8 cellular contexts compared by ENCODE assay signal in genomic region chr2:6828299-6828584, GRCh38. TPM values are rescaled to one million over a fixed set of nuclear protein-coding genes. Genes with fewer than 3 reads are reported as not detected.
A peak's percentile ranks its signal among the peaks of the same experiment; 100 is the strongest.
DNase-seq lines count a peak whose midpoint lies in the region; ATAC-seq, FAIRE-seq and TF ChIP-seq lines count a peak whose summit lies in the region.

No MANE protein-coding gene starts in this region.

- TF ChIP-seq CTCF in GM23338 (conservative IDR thresholded peaks at IDR 0.05; ENCODE audit: low read depth in 2 of 2), result peak; percentile 58 to 70

- no peak overlapping the region for H3K4me3 ChIP-seq in GM23338

- H3K27ac ChIP-seq in GM23338 (ENCODE audit: low read depth), result no peak overlapping the region

- peaks cover 2% of the 10 kb centered on the region; the same call in 1 of the 3 replicates for H3K4me1 Mint-ChIP-seq in GM23338
- H3K4me1 Mint-ChIP-seq in stimulated activated naive B cell treated with anti-CD40 and anti-IgM and Interleukin-4, amounts not matched to agents 10 μg/mL and 1 μg/mL and 100 μg/mL, for 72 hours, result peaks cover 5 to 9% of the 10 kb centered on the region in 2 donors

- H3K9me3 Mint-ChIP-seq in GM23338, result peaks cover 39% of the 10 kb centered on the region
- H3K9me3 Mint-ChIP-seq in stimulated activated naive B cell treated with anti-CD40 and anti-IgM and Interleukin-4, amounts not matched to agents 10 μg/mL and 1 μg/mL and 100 μg/mL, for 72 hours, result peaks cover 18 to 23% of the 10 kb centered on the region in 2 donors

- H3F3A ChIP-seq in GM23338 (replicated peaks; ENCODE audit: low read depth), result no peaks in the 10 kb centered on the region

- H4K20me1 ChIP-seq in GM23338 (replicated peaks; ENCODE audit: insufficient read depth), result no peaks in the 10 kb centered on the region

- H2AFZ ChIP-seq in GM23338, result no peak overlapping the region

- H3K27ac Mint-ChIP-seq in GM23338, result no peak overlapping the region
- H3K27ac Mint-ChIP-seq in stimulated activated naive B cell treated with anti-CD40 and anti-IgM and Interleukin-4, amounts not matched to agents 10 μg/mL and 1 μg/mL and 100 μg/mL, for 72 hours, result no peak overlapping the region

- no peaks in the 10 kb centered on the region for H3K27me3 ChIP-seq in GM23338 (ENCODE audit: insufficient read depth)

- H3K4me1 ChIP-seq in GM23338 (ENCODE audit: insufficient read depth), result 0 out of 2 replicates have a peak, but pooled peaks cover under 1% of the 10 kb centered on the region

- no peak overlapping the region for H3K4me3 Mint-ChIP-seq in GM23338
- no peak overlapping the region for H3K4me3 Mint-ChIP-seq in stimulated activated naive B cell treated with anti-CD40 and anti-IgM and Interleukin-4, amounts not matched to agents 10 μg/mL and 1 μg/mL and 100 μg/mL, for 72 hours

- in situ Hi-C loops in ACHN (cut with HindIII; ENCODE audit: low pct_ligation_motif_present, low pct_unique_long_range_greater_than_20kb, low sequenced_read_pairs), result no loop called here

- no peaks in the 10 kb centered on the region for H3K36me3 ChIP-seq in GM23338 (ENCODE audit: insufficient read depth)

- peaks cover 15% of the 10 kb centered on the region for H3K36me3 Mint-ChIP-seq in GM23338 (ENCODE audit: low read depth)
- peaks cover 6 to 17% of the 10 kb centered on the region in 2 donors for H3K36me3 Mint-ChIP-seq in stimulated activated naive B cell treated with anti-CD40 and anti-IgM and Interleukin-4, amounts not matched to agents 10 μg/mL and 1 μg/mL and 100 μg/mL, for 72 hours

- DNase-seq in ACHN, result peak; percentile 30
- DNase-seq in GM23338 (ENCODE audit: low spot score), result peak; percentile 65
- peak; percentile 31 for DNase-seq in RPMI8226
- DNase-seq in frontal cortex (ENCODE audit: low spot score in 2 of 2), result peak; percentile 17 to 35
- peak; percentile 81 for DNase-seq in superior temporal gyrus (ENCODE audit: extremely low spot score)
- DNase-seq in stimulated activated naive B cell treated with anti-CD40 and anti-IgM and Interleukin-4, amounts not matched to agents 10 μg/mL and 1 μg/mL and 100 μg/mL, for 72 hours, result no peak
- no peak for DNase-seq in activated CD4-positive, alpha-beta T cell treated with anti-CD3 and anti-CD28 coated beads for 48 hours

- no peak overlapping the region for H3K4me2 ChIP-seq in GM23338

- ATAC-seq in GM23338, result no peak
- ATAC-seq in GM21515 (IDR thresholded peaks at IDR 0.05; ENCODE audit: unreplicated experiment), result no peak
- no peak for ATAC-seq in stimulated activated naive B cell treated with anti-CD40 and anti-IgM and Interleukin-4, amounts not matched to agents 10 μg/mL and 1 μg/mL and 100 μg/mL, for 72 hours (replicated peaks)

- no peaks in the 10 kb centered on the region for H3K79me2 ChIP-seq in GM23338 (replicated peaks; ENCODE audit: insufficient read depth)

- peak; percentile 95 for FAIRE-seq in frontal cortex (lab: Jason Lieb, UNC)

- no peaks in the 10 kb centered on the region for H3K9me2 ChIP-seq in GM23338 (ENCODE audit: insufficient read depth)

- H3K27me3 Mint-ChIP-seq in GM23338 (ENCODE audit: insufficient read depth, low read depth, poor library complexity), result no peaks in the 10 kb centered on the region
- no peaks in the 10 kb centered on the region for H3K27me3 Mint-ChIP-seq in stimulated activated naive B cell treated with anti-CD40 and anti-IgM and Interleukin-4, amounts not matched to agents 10 μg/mL and 1 μg/mL and 100 μg/mL, for 72 hours

TF ChIP-seq in GM23338, 12 proteins besides CTCF, POLR2A, EP300 and RAD21:
- TF ChIP-seq ZNF114 (CRISPR knock-in tag; IDR thresholded peaks at IDR 0.05) (no peak), ZNF331 (CRISPR knock-in tag; IDR thresholded peaks at IDR 0.05; ENCODE audit: low read depth) (no peak), JUNB (IDR thresholded peaks at IDR 0.05; ENCODE audit: unreplicated experiment) (no peak), EZH2 (IDR thresholded peaks at IDR 0.05; ENCODE audit: low read depth, unreplicated experiment) (no peak), CREB1 (CRISPR knock-in tag; IDR thresholded peaks at IDR 0.05; ENCODE audit: low read depth) (no peak), EZH2phosphoT487 (IDR thresholded peaks at IDR 0.05; ENCODE audit: unreplicated experiment) (no peak), REST (IDR thresholded peaks at IDR 0.05; ENCODE audit: unreplicated experiment) (no peak)
TF ChIP-seq in GM23338: peak in this region for 0.

RNA-seq across cellular contexts. Expression of gene CMPK2, which starts 37.5 kb away (rescaled TPM):
- total RNA-seq in GM23338 (2014; rRNA removed; shearing (Covaris generic)), result 0.12 and 0.56 TPM in 2 replicates
- 0.13 and 0.35 TPM in 2 replicates for polyA plus RNA-seq in GM23338 (2016; fragmentation: Nextera tagmentation; extraction: Ambion mirVana)
- 10.2 TPM for total RNA-seq in frontal cortex

RNA-seq across cellular contexts. Expression of gene RSAD2, which starts 49.3 kb away (rescaled TPM):
- 0.10 TPM in 1 of 2 replicates, not detected in the other for total RNA-seq in GM23338 (2014; rRNA removed; shearing (Covaris generic))
- not detected in 2 replicates for polyA plus RNA-seq in GM23338 (2016; fragmentation: Nextera tagmentation; extraction: Ambion mirVana)
- 3.3 TPM for total RNA-seq in frontal cortex

Comparison
In these comparisons a context has a peak if more than half of its experiments do, and no peak if none do; other contexts are left out.
1. DNase-seq: peak in ACHN (single experiment), GM23338 (single experiment), RPMI8226 (single experiment), frontal cortex (2 of 2) and superior temporal gyrus (single experiment); none in stimulated activated naive B cell treated with anti-CD40 and anti-IgM and Interleukin-4, amounts not matched to agents 10 μg/mL and 1 μg/mL and 100 μg/mL, for 72 hours (single experiment) and activated CD4-positive, alpha-beta T cell treated with anti-CD3 and anti-CD28 coated beads for 48 hours (single experiment).